Comparison of ENCODE assay signal across 20 cellular contexts in genomic region chr16:66224636-66225035, GRCh38.
"Had no signal": no experiment of that assay in that cellular context is flagged by ENCODE, and none has a peak within 500 bp of the region (broad histone marks: within the 10 kb centered on the region; RNA-seq: fewer than 3 reads in every experiment).

No MANE protein-coding gene starts in this region.

- DNase-seq: activated B cell treated with CpG ODN at 0.5 μM for 24 hours; activated CD4-positive, alpha-beta T cell treated with anti-CD3 and anti-CD28 coated beads, Interleukin-2, amount 50 U/mL, for 1 hour; activated CD8-positive, alpha-beta memory T cell treated with anti-CD3 and anti-CD28 coated beads, Interleukin-2, amount 10 ng/mL, durations not matched to agents 7 days and 5 days; activated CD8-positive, alpha-beta T cell treated with anti-CD3 and anti-CD28 coated beads, Interleukin-2, amount 10 ng/mL, durations not matched to agents 7 days and 5 days; activated naive CD4-positive, alpha-beta T cell; activated T-cell treated with anti-CD3 and anti-CD28 coated beads, Interleukin-2, amount 50 U/mL, for 48 hours; dermis blood vessel endothelial cell; effector CD4-positive, alpha-beta T cell; gastrocnemius medialis; immature natural killer cell; kidney; left colon; naive B cell; sigmoid colon; small intestine; stimulated activated CD4-positive, alpha-beta T cell treated with anti-CD3 and anti-CD28 coated beads, Interleukin-4, amount 100 ng/mL, for 24 hours; trophoblast cell had no signal

- H3K27ac ChIP-seq: gastrocnemius medialis, sigmoid colon, thoracic aorta had no signal

- H3K27me3 ChIP-seq: gastrocnemius medialis, sigmoid colon had no signal

- H3K4me3 ChIP-seq: gastrocnemius medialis, sigmoid colon, thoracic aorta had no signal

- H3K9me3 ChIP-seq: gastrocnemius medialis, sigmoid colon, thoracic aorta had no signal

- H3K36me3 ChIP-seq: gastrocnemius medialis, sigmoid colon, thoracic aorta had no signal

- H3K4me1 ChIP-seq: gastrocnemius medialis, sigmoid colon had no signal

- ATAC-seq: activated CD8-positive, alpha-beta memory T cell treated with anti-CD3 and anti-CD28 coated beads, Interleukin-2, amount 10 ng/mL, durations not matched to agents 7 days and 5 days; activated CD8-positive, alpha-beta T cell treated with anti-CD3 and anti-CD28 coated beads, Interleukin-2, amount 10 ng/mL, durations not matched to agents 7 days and 5 days; activated naive CD4-positive, alpha-beta T cell treated with anti-CD3 and anti-CD28 coated beads, Interleukin-2, amount 50 U/mL, for 72 hours; gastrocnemius medialis; left colon; stimulated activated effector memory CD8-positive, alpha-beta T cell treated with anti-CD3 and anti-CD28 coated beads, Interleukin-12 subunit alpha, Interleukin-12 subunit beta, amount 100 ng/mL, for 72 hours had no signal
